In the genomic region with DNA sequence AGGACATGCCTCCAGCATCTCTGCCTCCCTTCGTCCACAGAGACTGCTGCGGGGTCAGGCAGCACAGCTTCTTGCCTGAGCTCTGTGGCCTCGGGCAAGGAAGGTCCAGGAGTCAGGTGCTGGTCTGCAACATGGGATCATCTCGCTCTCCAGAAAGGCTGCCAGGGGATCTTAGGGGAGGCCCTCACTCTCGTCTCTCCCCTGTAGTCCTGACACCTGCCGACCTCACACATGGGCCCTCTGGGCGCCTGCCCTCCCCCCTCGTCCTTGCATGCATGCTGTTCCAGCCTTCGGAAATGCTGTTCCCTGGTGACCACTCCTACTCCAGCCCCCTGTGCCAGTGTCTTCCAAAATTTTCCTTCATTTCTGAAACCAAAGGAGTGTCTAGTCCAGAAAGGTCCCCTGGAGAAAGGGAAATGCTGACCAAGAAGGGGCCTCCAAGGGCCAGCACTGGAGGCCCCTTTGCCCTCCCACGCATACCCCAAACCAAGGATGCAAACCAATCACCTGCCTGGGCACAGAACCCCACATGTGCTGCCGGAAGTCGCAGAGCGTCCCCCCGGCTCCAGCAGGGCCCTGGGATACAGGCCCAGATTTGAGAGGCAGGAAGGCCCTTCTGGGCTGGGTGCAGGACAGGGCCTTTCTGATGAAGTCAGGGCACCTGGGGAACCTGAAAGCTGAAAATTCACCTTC, we compare ENCODE assay signal across 21 cellular contexts. TPM values are rescaled to one million over a fixed set of nuclear protein-coding genes. Genes with fewer than 3 reads are reported as not detected.
A peak's percentile ranks its signal among the peaks of the same experiment; 100 is the strongest.
DNase-seq lines count a peak whose midpoint lies in the region; ATAC-seq, FAIRE-seq and TF ChIP-seq lines count a peak whose summit lies in the region.
"Had no signal": no experiment of that assay in that cellular context is flagged by ENCODE, and none has a peak within 500 bp of the region (broad histone marks: within the 10 kb centered on the region; RNA-seq: fewer than 3 reads in every experiment).

No MANE protein-coding gene starts in this region.

- BruUV-seq in HepG2 (replicated peaks; lab: Mats Ljungman, UMichigan) = no TSS peak

- TF ChIP-seq CTCF in HepG2 (CRISPR knock-in tag; IDR thresholded peaks at IDR 0.05) (no peak), right lobe of liver (IDR thresholded peaks at IDR 0.05) (no peak), nephron (IDR thresholded peaks at IDR 0.05; ENCODE audit: unreplicated experiment in 3 of 3) (no peak), upper lobe of right lung (IDR thresholded peaks at IDR 0.05) (no peak)

- ATAC-seq in HepG2 (no peak), right lobe of liver (no peak), upper lobe of right lung (no peak), GM18511 (IDR thresholded peaks at IDR 0.05; ENCODE audit: unreplicated experiment) (no peak)
- no peak for ATAC-seq in stimulated activated naive B cell treated with anti-CD40 and anti-IgM and Interleukin-4, amounts not matched to agents 10 μg/mL and 1 μg/mL and 100 μg/mL, for 72 hours (replicated peaks)

- no peak for FAIRE-seq in HepG2 (lab: Jason Lieb, UNC)
- FAIRE-seq: pancreas had no signal

- H3K4me2 ChIP-seq in HepG2 (ENCODE audit: low read depth, low read length) = peak overlapping the region; percentile 82

- no peak overlapping the region for H3K4me3 Mint-ChIP-seq in nephron
- H3K4me3 Mint-ChIP-seq in stimulated activated naive B cell treated with anti-CD40 and anti-IgM and Interleukin-4, amounts not matched to agents 10 μg/mL and 1 μg/mL and 100 μg/mL, for 72 hours = no peak overlapping the region
- H3K4me3 Mint-ChIP-seq: CD4-positive, alpha-beta T cell had no signal

- H2AFZ ChIP-seq in HepG2 (ENCODE audit: low read length) = no peak overlapping the region

- intact Hi-C loops in HepG2 (cut with micrococcal nuclease; ENCODE audit: unreplicated experiment) (no loop called here), right lobe of liver (cut with DNase I) (no loop called here), upper lobe of right lung (cut with DNase I) (no loop called here)

- H3K79me2 ChIP-seq in HepG2 (ENCODE audit: insufficient read depth, low read length) = no peaks in the 10 kb centered on the region

- TF ChIP-seq RAD21 in HepG2 (CRISPR knock-in tag; IDR thresholded peaks at IDR 0.05) = no peak

- H3K4me1 Mint-ChIP-seq in nephron = peaks cover 13% of the 10 kb centered on the region
- peaks cover 3 to 5% of the 10 kb centered on the region in 2 donors for H3K4me1 Mint-ChIP-seq in stimulated activated naive B cell treated with anti-CD40 and anti-IgM and Interleukin-4, amounts not matched to agents 10 μg/mL and 1 μg/mL and 100 μg/mL, for 72 hours

- H3K4me3 ChIP-seq in HepG2 (replicated peaks in 1 of 3; ENCODE audit: insufficient read depth in 1 of 3, low read depth in 2 of 3, low read length in 3 of 3) = peak overlapping the region in 2 of 3 experiments; percentile 46 to 70; a peak in 4 of 6 replicates
- no peak overlapping the region for H3K4me3 ChIP-seq in right lobe of liver
- H3K4me3 ChIP-seq in ectodermal cell (ENCODE audit: insufficient read depth, low read depth, low read length) = no peak overlapping the region
- H3K4me3 ChIP-seq in upper lobe of right lung = no peak overlapping the region
- H3K4me3 ChIP-seq: left lung, pancreas, testis had no signal

- H3K27ac Mint-ChIP-seq in nephron = peak overlapping the region; percentile 25 to 31 (median 28)
- no peak overlapping the region for H3K27ac Mint-ChIP-seq in stimulated activated naive B cell treated with anti-CD40 and anti-IgM and Interleukin-4, amounts not matched to agents 10 μg/mL and 1 μg/mL and 100 μg/mL, for 72 hours
- H3K27ac Mint-ChIP-seq: CD4-positive, alpha-beta T cell had no signal

- DNase-seq in HepG2 (ENCODE audit: low spot score) (no peak), right lobe of liver (no peak), upper lobe of right lung (peak; percentile 43), NCI-H2107 (lab: John Stamatoyannopoulos, UW) (no peak)
- DNase-seq in stimulated activated naive B cell treated with anti-CD40 and anti-IgM and Interleukin-4, amounts not matched to agents 10 μg/mL and 1 μg/mL and 100 μg/mL, for 72 hours = no peak
- DNase-seq: caudate nucleus; CD4-positive, alpha-beta T cell; DMS153; GDM1; NCI-H146; NCI-H774; OCI-M1; stimulated activated CD4-positive, alpha-beta T cell treated with anti-CD3 and anti-CD28 coated beads, Interleukin-12 subunit alpha, Interleukin-12 subunit beta, amount 100 ng/mL, for 4 hours; T-helper 9 cell had no signal

- POLR2A ChIA-PET in HepG2 (lab: Yijun Ruan, JAX) = interaction anchor here (0.8 to 2.5 kb wide), 12 partner anchors 9 to 149 kb away, joined by 3 to 43 read pairs (median 4); a partner anchor contains a TSS

- H3K27me3 Mint-ChIP-seq in nephron (ENCODE audit: low read depth) = peaks cover 4% of the 10 kb centered on the region
- H3K27me3 Mint-ChIP-seq in stimulated activated naive B cell treated with anti-CD40 and anti-IgM and Interleukin-4, amounts not matched to agents 10 μg/mL and 1 μg/mL and 100 μg/mL, for 72 hours = peaks cover 41 to 60% of the 10 kb centered on the region in 2 donors
- H3K27me3 Mint-ChIP-seq: CD4-positive, alpha-beta T cell had no signal

- TF ChIP-seq EP300 in HepG2 (IDR thresholded peaks at IDR 0.05; ENCODE audit: low read depth in 2 of 2, low read length in 2 of 2) (no peak), HepG2 (CRISPR knock-in tag; IDR thresholded peaks at IDR 0.05; ENCODE audit: borderline replicate concordance) (no peak)

- no peaks in the 10 kb centered on the region for H3K36me3 Mint-ChIP-seq in nephron (ENCODE audit: low read depth)
- no peaks in the 10 kb centered on the region for H3K36me3 Mint-ChIP-seq in stimulated activated naive B cell treated with anti-CD40 and anti-IgM and Interleukin-4, amounts not matched to agents 10 μg/mL and 1 μg/mL and 100 μg/mL, for 72 hours

- peak overlapping the region; percentile 80 for H3K27ac ChIP-seq in HepG2 (ENCODE audit: extremely low read length, insufficient read depth, low read length)
- H3K27ac ChIP-seq in right lobe of liver = peak overlapping the region in 1 of 3 donors; percentile 24
- peak overlapping the region; percentile 44 for H3K27ac ChIP-seq in ectodermal cell (ENCODE audit: insufficient read depth, low read depth, low read length, poor library complexity, severe bottlenecking)
- H3K27ac ChIP-seq in upper lobe of right lung = no peak overlapping the region
- H3K27ac ChIP-seq: epithelial cell of prostate, left lung had no signal

- no peaks in the 10 kb centered on the region for H3K9me3 Mint-ChIP-seq in nephron
- no peaks in the 10 kb centered on the region for H3K9me3 Mint-ChIP-seq in stimulated activated naive B cell treated with anti-CD40 and anti-IgM and Interleukin-4, amounts not matched to agents 10 μg/mL and 1 μg/mL and 100 μg/mL, for 72 hours
- H3K9me3 Mint-ChIP-seq: CD4-positive, alpha-beta T cell had no signal

- no peaks in the 10 kb centered on the region; a peak in 1 of 5 replicates for H3K27me3 ChIP-seq in HepG2 (ENCODE audit: control insufficient read depth in 1 of 2, insufficient read depth in 2 of 2, low read length in 2 of 2)
- no peaks in the 10 kb centered on the region for H3K27me3 ChIP-seq in right lobe of liver
- H3K27me3 ChIP-seq in ectodermal cell (ENCODE audit: control insufficient read depth, insufficient read depth, low read length, poor library complexity, severe bottlenecking) = peaks cover 6% of the 10 kb centered on the region
- H3K27me3 ChIP-seq in upper lobe of right lung = no peaks in the 10 kb centered on the region
- H3K27me3 ChIP-seq: pancreas, testis had no signal

- WGBS in HepG2 (ENCODE audit: low lambda C conversion rate) = 39% methylated on average over 5 of the region's 14 CpGs
- WGBS in right lobe of liver (ENCODE audit: insufficient coverage, low coverage, low lambda C conversion rate, missing lambda C conversion rate) = 80% methylated on average over 1 of the region's 14 CpGs
- 76% methylated on average over 14 of the region's 14 CpGs for WGBS in ectodermal cell, 2 experiments

- CTCF ChIA-PET in HepG2 (lab: Yijun Ruan, JAX; ENCODE audit: low intra/inter-chr PET ratio, low total read pairs) = no interaction called here

- H3K9ac ChIP-seq in HepG2 (ENCODE audit: insufficient read depth, low read depth, low read length) = no peak overlapping the region

- H3K36me3 ChIP-seq in HepG2 (replicated peaks in 1 of 2; ENCODE audit: control insufficient read depth in 1 of 2, insufficient read depth in 2 of 2, low read length in 2 of 2) (no peaks in the 10 kb centered on the region), right lobe of liver (no peaks in the 10 kb centered on the region), ectodermal cell (ENCODE audit: control insufficient read depth, insufficient read depth, low read length) (no peaks in the 10 kb centered on the region), upper lobe of right lung (no peaks in the 10 kb centered on the region)
- H3K36me3 ChIP-seq: left lung, pancreas had no signal

- no peaks in the 10 kb centered on the region for H4K20me1 ChIP-seq in HepG2 (ENCODE audit: insufficient read depth, low read length)

- TF ChIP-seq POLR2A in HepG2 (IDR thresholded peaks at IDR 0.05; ENCODE audit: insufficient read depth in 1 of 2, low read depth in 2 of 2, low read length in 2 of 2) (no peak), right lobe of liver (IDR thresholded peaks at IDR 0.05) (no peak)

- H3K9me3 ChIP-seq in HepG2 (ENCODE audit: low read length) (no peaks in the 10 kb centered on the region), right lobe of liver (no peaks in the 10 kb centered on the region), ectodermal cell (ENCODE audit: control insufficient read depth, low read length) (no peaks in the 10 kb centered on the region), upper lobe of right lung (no peaks in the 10 kb centered on the region)
- H3K9me3 ChIP-seq: left lung, pancreas, testis had no signal

- in situ Hi-C loops in HepG2 (cut with HindIII; ENCODE audit: extremely low pct_ligation_motif_present, low pct_unique_long_range_greater_than_20kb) = no loop called here

- H3K4me1 ChIP-seq in HepG2 (ENCODE audit: insufficient read depth, low read length) (peaks cover 74% of the 10 kb centered on the region), right lobe of liver (peaks cover 0 to 19% (median 7%) of the 10 kb centered on the region in 4 donors), ectodermal cell (ENCODE audit: control insufficient read depth, insufficient read depth, low read length) (peaks cover 15% of the 10 kb centered on the region), upper lobe of right lung (peaks cover 29% of the 10 kb centered on the region)
- H3K4me1 ChIP-seq: pancreas had no signal

RNA-seq across cellular contexts. Expression of a gene that starts 41.0 kb away (rescaled TPM):
- total RNA-seq in HepG2 (2016; rRNA removed; fragmentation: Illumina TruSeq; extraction: Trizol) (79.1 and 138 TPM in 2 replicates), right lobe of liver (100 to 1,000 TPM in 5 of 6 experiments, 10 to 100 TPM in 1; 86.6 to 289 (median 177) TPM), upper lobe of right lung (8.8 TPM)
- 150 and 154 TPM in 2 replicates for total RNA-seq in HepG2 (2016; cell fraction: cytosol; rRNA removed; fragmentation: Illumina TruSeq; extraction: Trizol; ENCODE audit: low read depth)
- total RNA-seq in HepG2 (2016; cell fraction: insoluble cytoplasmic fraction; rRNA removed; fragmentation: Illumina TruSeq; extraction: Trizol) = 71.0 and 125 TPM in 2 replicates
- total RNA-seq in HepG2 (2016; cell fraction: membrane; rRNA removed; fragmentation: Illumina TruSeq; extraction: Trizol) = 362 and 363 TPM in 2 replicates
- total RNA-seq in HepG2 (2016; cell fraction: nucleus; rRNA removed; fragmentation: Illumina TruSeq; extraction: Trizol) = 89.6 and 109 TPM in 2 replicates
- polyA plus RNA-seq in HepG2 (2011; rRNA removed) = 254 and 379 TPM in 2 replicates
- 454 and 616 TPM in 2 replicates for polyA plus RNA-seq in HepG2 (2011; cell fraction: cytosol; rRNA removed)
- 839 and 1,149 TPM in 2 replicates for polyA plus RNA-seq in HepG2 (2011; cell fraction: nucleus; rRNA removed)
- polyA plus RNA-seq in HepG2 (2012) = 4,210 and 4,559 TPM in 2 replicates
- 341 and 387 TPM in 2 replicates for polyA plus RNA-seq in HepG2 (2016; cell fraction: cytosol; fragmentation: Illumina TruSeq; extraction: Trizol; ENCODE audit: low read depth)
- 1,191 and 1,950 TPM in 2 replicates for polyA plus RNA-seq in HepG2 (2016; cell fraction: insoluble cytoplasmic fraction; fragmentation: Illumina TruSeq; extraction: Trizol; ENCODE audit: low read depth)
- polyA plus RNA-seq in HepG2 (2016; cell fraction: membrane; fragmentation: Illumina TruSeq; extraction: Trizol; ENCODE audit: low read depth) = 1,798 and 2,413 TPM in 2 replicates
- polyA plus RNA-seq in HepG2 (2016; cell fraction: nucleus; fragmentation: Illumina TruSeq; extraction: Trizol; ENCODE audit: insufficient read depth, low read depth) = 949 and 1,082 TPM in 2 replicates
- polyA minus RNA-seq in HepG2 (2011; rRNA and poly(A)+ RNA removed; ENCODE audit: low replicate concordance) = 0.19 and 781 TPM in 2 replicates
- 811 and 1,353 TPM in 2 replicates for polyA minus RNA-seq in HepG2 (2011; cell fraction: cytosol; rRNA and poly(A)+ RNA removed)
- polyA minus RNA-seq in HepG2 (2011; cell fraction: nucleus; rRNA and poly(A)+ RNA removed) = 170 and 248 TPM in 2 replicates
- polyA plus RNA-seq in ectodermal cell (2013, experiment 1 of 4) = 35.1 TPM
- 25.8 TPM for polyA plus RNA-seq in ectodermal cell (2013, experiment 2 of 4)
- 46.7 TPM for polyA plus RNA-seq in ectodermal cell (2013, experiment 3 of 4)
- 41.2 TPM for polyA plus RNA-seq in ectodermal cell (2013, experiment 4 of 4)
- total RNA-seq: CD4-positive, alpha-beta T cell had no signal

Comparison
In these comparisons a context has a peak if more than half of its experiments do, and no peak if none do; other contexts are left out.
1. H3K4me3 ChIP-seq: peak in HepG2 (2 of 3); none in right lobe of liver (0 of 3), ectodermal cell (single experiment) and upper lobe of right lung (single experiment).